18 cellular contexts compared by ENCODE assay signal in genomic region chr5:94872526-94872925, GRCh38.
A peak's percentile ranks its signal among the peaks of the same experiment; 100 is the strongest.
DNase-seq lines count a peak whose midpoint lies in the region; ATAC-seq, FAIRE-seq and TF ChIP-seq lines count a peak whose summit lies in the region.
"Had no signal": no experiment of that assay in that cellular context is flagged by ENCODE, and none has a peak within 500 bp of the region (broad histone marks: within the 10 kb centered on the region; RNA-seq: fewer than 3 reads in every experiment).

No MANE protein-coding gene starts in this region.

- DNase-seq in H54 (ENCODE audit: insufficient read length, low spot score) (no peak), globus pallidus (ENCODE audit: low spot score) (peak; percentile 64), superior temporal gyrus (ENCODE audit: extremely low spot score) (peak; percentile 65), GM19238 (ENCODE audit: insufficient read length, low spot score) (no peak)
- no peak for DNase-seq in activated CD4-positive, CD25-positive, alpha-beta regulatory T cell (lab: John Stamatoyannopoulos, UW)
- DNase-seq: CD8-positive, alpha-beta T cell; GDM1; HCEC 1CT; KBM-7; NCI-H1105 treated with DMSO at 0.1 percent for 48 hours; NCI-H1694; NCI-H510A; NCI-H774; OCI-M1; Right ventricle myocardium superior had no signal

- ATAC-seq in GM18861 (IDR thresholded peaks at IDR 0.05; ENCODE audit: unreplicated experiment) = no peak
- ATAC-seq: CD8-positive, alpha-beta T cell; HepG2 had no signal

- peak; percentile 61 for FAIRE-seq in H54 (lab: Jason Lieb, UNC)
- peak; percentile 81 for FAIRE-seq in TTC549 (lab: Jason Lieb, UNC)
- FAIRE-seq: HepG2 had no signal

- TF ChIP-seq POLR2A in H54 (IDR thresholded peaks at IDR 0.05; ENCODE audit: low read depth, low read length) = no peak

Comparison
In these comparisons a context has a peak if more than half of its experiments do, and no peak if none do; other contexts are left out.
1. DNase-seq: peak in globus pallidus (single experiment) and superior temporal gyrus (single experiment); none in H54 (single experiment), activated CD4-positive, CD25-positive, alpha-beta regulatory T cell (0 of 4) and GM19238 (single experiment).